25 cellular contexts compared by ENCODE assay signal in genomic region chr12:27366621-27367020, GRCh38.
"Had no signal": no experiment of that assay in that cellular context is flagged by ENCODE, and none has a peak within 500 bp of the region (broad histone marks: within the 10 kb centered on the region; RNA-seq: fewer than 3 reads in every experiment).

No MANE protein-coding gene starts in this region.

- H3K4me1 ChIP-seq: adrenal gland, ascending aorta, esophagus squamous epithelium, uterus had no signal

- DNase-seq: activated B cell treated with CpG ODN at 0.5 μM for 24 hours; activated CD4-positive, alpha-beta T cell treated with anti-CD3 and anti-CD28 coated beads for 36 hours; activated CD4-positive, alpha-beta T cell treated with anti-CD3 and anti-CD28 coated beads, Interleukin-2, amount 50 U/mL, for 4 hours; activated CD8-positive, alpha-beta memory T cell treated with anti-CD3 and anti-CD28 coated beads for 24 hours; activated CD8-positive, alpha-beta memory T cell treated with anti-CD3 and anti-CD28 coated beads, Interleukin-2, amount 50 U/mL, for 4 hours; activated T-cell treated with anti-CD3 and anti-CD28 coated beads, Interleukin-2, amount 50 U/mL, for 24 hours; adrenal gland; brain microvascular endothelial cell; caudate nucleus; dorsolateral prefrontal cortex; effector memory CD8-positive, alpha-beta T cell; esophagus squamous epithelium; left colon; mesenchymal stem cell; nephron progenitor cell; right lobe of liver; small intestine; stimulated activated CD8-positive, alpha-beta memory T cell treated with anti-CD3 and anti-CD28 coated beads, Interleukin-4, amount 100 ng/mL, for 48 hours; stimulated activated naive B cell treated with anti-CD40 and anti-IgM and Interleukin-4, amounts not matched to agents 10 μg/mL and 1 μg/mL and 100 μg/mL, for 72 hours; T-helper 9 cell; trophoblast cell; uterus had no signal

- H3K9me3 Mint-ChIP-seq: activated B cell treated with CpG ODN at 0.5 μM for 24 hours; activated T-cell treated with anti-CD3 and anti-CD28 coated beads, Interleukin-2, amount 50 U/mL, for 24 hours; activated T-helper 17 cell treated with anti-CD3 and anti-CD28 coated beads, Interleukin-2, amount 50 U/mL, for 72 hours; effector memory CD8-positive, alpha-beta T cell had no signal

- H3K36me3 ChIP-seq: adrenal gland, ascending aorta, brain microvascular endothelial cell, right lobe of liver, uterus had no signal

- H3K36me3 Mint-ChIP-seq: activated naive CD8-positive, alpha-beta T cell had no signal

- H3K27ac ChIP-seq: adrenal gland, ascending aorta, brain microvascular endothelial cell, dorsolateral prefrontal cortex, esophagus squamous epithelium, right lobe of liver, uterus had no signal

- H3K27me3 ChIP-seq: adrenal gland, ascending aorta, brain microvascular endothelial cell, dorsolateral prefrontal cortex, esophagus squamous epithelium, right lobe of liver, uterus had no signal

- H3K27me3 Mint-ChIP-seq: activated B cell treated with CpG ODN at 0.5 μM for 24 hours; stimulated activated naive B cell treated with anti-CD40 and anti-IgM and Interleukin-4, amounts not matched to agents 10 μg/mL and 1 μg/mL and 100 μg/mL, for 72 hours had no signal

- H3K4me3 ChIP-seq: adrenal gland, ascending aorta, dorsolateral prefrontal cortex, esophagus squamous epithelium, right lobe of liver, uterus had no signal

- H3K27ac Mint-ChIP-seq: activated B cell treated with CpG ODN at 0.5 μM for 24 hours; activated CD4-positive, alpha-beta T cell treated with anti-CD3 and anti-CD28 coated beads for 36 hours; activated naive CD8-positive, alpha-beta T cell; activated T-cell treated with anti-CD3 and anti-CD28 coated beads, Interleukin-2, amount 50 U/mL, for 24 hours; activated T-helper 17 cell treated with anti-CD3 and anti-CD28 coated beads, Interleukin-2, amount 50 U/mL, for 72 hours; effector memory CD8-positive, alpha-beta T cell; nephron progenitor cell; stimulated activated naive B cell treated with anti-CD40 and anti-IgM and Interleukin-4, amounts not matched to agents 10 μg/mL and 1 μg/mL and 100 μg/mL, for 72 hours had no signal

- ATAC-seq: activated CD4-positive, alpha-beta T cell treated with anti-CD3 and anti-CD28 coated beads for 36 hours; activated T-helper 17 cell treated with anti-CD3 and anti-CD28 coated beads, Interleukin-2, amount 50 U/mL, for 72 hours; effector memory CD8-positive, alpha-beta T cell; left colon; stimulated activated naive B cell treated with anti-CD40 and anti-IgM and Interleukin-4, amounts not matched to agents 10 μg/mL and 1 μg/mL and 100 μg/mL, for 72 hours had no signal

- H3K4me3 Mint-ChIP-seq: activated B cell treated with CpG ODN at 0.5 μM for 24 hours; activated CD4-positive, alpha-beta T cell treated with anti-CD3 and anti-CD28 coated beads for 36 hours; activated naive CD8-positive, alpha-beta T cell; activated T-cell treated with anti-CD3 and anti-CD28 coated beads, Interleukin-2, amount 50 U/mL, for 24 hours; activated T-helper 17 cell treated with anti-CD3 and anti-CD28 coated beads, Interleukin-2, amount 50 U/mL, for 72 hours; effector memory CD8-positive, alpha-beta T cell; nephron progenitor cell; stimulated activated naive B cell treated with anti-CD40 and anti-IgM and Interleukin-4, amounts not matched to agents 10 μg/mL and 1 μg/mL and 100 μg/mL, for 72 hours had no signal

- H3K4me1 Mint-ChIP-seq: activated B cell treated with CpG ODN at 0.5 μM for 24 hours; activated CD4-positive, alpha-beta T cell treated with anti-CD3 and anti-CD28 coated beads for 36 hours; activated T-helper 17 cell treated with anti-CD3 and anti-CD28 coated beads, Interleukin-2, amount 50 U/mL, for 72 hours; nephron progenitor cell; stimulated activated naive B cell treated with anti-CD40 and anti-IgM and Interleukin-4, amounts not matched to agents 10 μg/mL and 1 μg/mL and 100 μg/mL, for 72 hours had no signal

- H3K9me3 ChIP-seq: adrenal gland, ascending aorta, esophagus squamous epithelium, right lobe of liver, uterus had no signal
